Comparison of ENCODE assay signal across 8 cellular contexts in genomic region chr14:59482120-59482434, GRCh38.
DNase-seq lines count a peak whose midpoint lies in the region; ATAC-seq and TF ChIP-seq lines count a peak whose summit lies in the region.

No MANE protein-coding gene starts in this region.

- H3K36me3 Mint-ChIP-seq in nephron progenitor cell (ENCODE audit: low read depth), result peaks cover 13% of the 10 kb centered on the region

- ATAC-seq in GM18861 (IDR thresholded peaks at IDR 0.05; ENCODE audit: unreplicated experiment) (no peak), GM18867 (IDR thresholded peaks at IDR 0.05; ENCODE audit: unreplicated experiment) (no peak)

- no peak for DNase-seq in NB4 (ENCODE audit: low read depth)
- no peak for DNase-seq in caudate nucleus (lab: John Stamatoyannopoulos, UW)
- no peak for DNase-seq in nephron progenitor cell
- no peak for DNase-seq in GM03348 (ENCODE audit: low spot score)
- no peak for DNase-seq in stimulated activated CD4-positive, alpha-beta T cell treated with anti-CD3 and anti-CD28 coated beads, Interleukin-2, amount 100 ng/mL, for 24 hours

- no peaks in the 10 kb centered on the region for H3K9me3 Mint-ChIP-seq in nephron progenitor cell

- peak overlapping the region; percentile 98 for H3K4me3 ChIP-seq in NB4 (ENCODE audit: low read depth, low read length)

- H3K27ac Mint-ChIP-seq in nephron progenitor cell, result no peak overlapping the region

- H3K4me3 Mint-ChIP-seq in nephron progenitor cell, result peak overlapping the region; percentile 96

- peaks cover 61% of the 10 kb centered on the region for H3K4me1 Mint-ChIP-seq in nephron progenitor cell

- no peaks in the 10 kb centered on the region for H3K27me3 Mint-ChIP-seq in nephron progenitor cell (ENCODE audit: low read depth, poor library complexity)

- no peak for TF ChIP-seq POLR2A in NB4 (IDR thresholded peaks at IDR 0.05; ENCODE audit: extremely low read depth, insufficient read length)

- H3K27ac ChIP-seq in C4-2B, result peak overlapping the region; percentile 12; the same call in 1 of the 2 replicates
- H3K27ac ChIP-seq in caudate nucleus (ENCODE audit: low read depth, low read length), result peak overlapping the region; percentile 69

- TF ChIP-seq CTCF in C4-2B (conservative IDR thresholded peaks at IDR 0.05) (no peak), NB4 (IDR thresholded peaks at IDR 0.05; ENCODE audit: low read depth, low read length) (no peak), nephron progenitor cell (IDR thresholded peaks at IDR 0.05) (no peak)
